ENCODE assay signal across 9 cellular contexts in the genomic region with DNA sequence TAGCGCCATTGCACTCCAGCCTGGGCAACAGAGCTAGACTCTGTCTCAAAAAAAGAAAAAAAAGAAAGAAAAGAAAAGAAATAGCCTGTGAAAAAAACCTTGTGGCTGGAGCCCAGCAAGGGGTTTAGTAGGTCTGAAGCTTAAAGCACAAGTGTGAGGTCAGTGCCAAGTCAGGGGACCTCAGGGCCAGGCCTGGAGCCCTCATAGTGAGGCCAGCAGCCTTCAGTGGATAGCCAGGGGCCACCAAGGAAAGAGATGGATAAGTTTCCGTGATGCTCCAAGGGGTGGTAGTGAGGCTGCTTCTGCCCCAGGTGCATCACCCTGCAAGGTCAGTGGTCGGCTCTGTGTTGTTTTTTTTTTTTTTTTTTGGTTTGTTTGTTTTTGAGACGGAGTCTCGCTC. TPM values are rescaled to one million over a fixed set of nuclear protein-coding genes. Genes with fewer than 3 reads are reported as not detected.
"Had no signal": no experiment of that assay in that cellular context is flagged by ENCODE, and none has a peak within 500 bp of the region (broad histone marks: within the 10 kb centered on the region; RNA-seq: fewer than 3 reads in every experiment).

No MANE protein-coding gene starts in this region.

- H3K27ac ChIP-seq: GM23248 had no signal

- H3K9me3 ChIP-seq: HAP-1 had no signal

- DNase-seq: GM23248, GOT3, H7, H9, HCEC 1CT, HFFc6 had no signal

- H2AFZ ChIP-seq: GM23248, GM23338 had no signal

- H3K4me3 Mint-ChIP-seq: GM23338, H9, HFFc6 had no signal

- H3K4me3 ChIP-seq: GM23248, GM23338, HAP-1 had no signal

- H3K9me3 Mint-ChIP-seq: GM23338, H9, HFFc6 had no signal

- ATAC-seq: GM23338, HCT116 had no signal

- H3K36me3 ChIP-seq: HAP-1 had no signal

- H3K4me2 ChIP-seq: GM23338 had no signal

- H3K27ac Mint-ChIP-seq: GM23338, H9, HFFc6 had no signal

RNA-seq across cellular contexts. Expression of gene TINCR, which starts 12.9 kb away (rescaled TPM):
- polyA plus RNA-seq: GM23248 had no signal
